ENCODE assay signal across 23 cellular contexts in genomic region chr20:30487947-30488926, GRCh38.
DNase-seq lines count a peak whose midpoint lies in the region; ATAC-seq and TF ChIP-seq lines count a peak whose summit lies in the region.
"Had no signal": no experiment of that assay in that cellular context is flagged by ENCODE, and none has a peak within 500 bp of the region (broad histone marks: within the 10 kb centered on the region; RNA-seq: fewer than 3 reads in every experiment).

No MANE protein-coding gene starts in this region.

- H3K4me3 Mint-ChIP-seq in activated naive CD8-positive, alpha-beta T cell treated with anti-CD3 and anti-CD28 coated beads, Interleukin-2, amount 10 ng/mL, durations not matched to agents 7 days and 5 days = no peak overlapping the region
- H3K4me3 Mint-ChIP-seq in activated naive CD8-positive, alpha-beta T cell treated with anti-CD3 and anti-CD28 coated beads, Interleukin-2, amount 50 U/mL, for 24 hours = no peak overlapping the region

- H3K9me3 ChIP-seq in NT2/D1 (ENCODE audit: insufficient read depth, low read length) (no peaks in the 10 kb centered on the region; the same call in 1 of the 2 replicates), iPS-18c (ENCODE audit: control insufficient read depth, insufficient read depth, low read length) (peaks cover 12% of the 10 kb centered on the region), body of pancreas (peaks cover 0 to 18% (median 0%) of the 10 kb centered on the region in 3 donors)

- no peak overlapping the region for H3K27ac ChIP-seq in body of pancreas
- H3K27ac ChIP-seq: 22Rv1, C4-2B had no signal

- H3K4me1 ChIP-seq in NT2/D1 (ENCODE audit: insufficient read depth, insufficient read length) = no peaks in the 10 kb centered on the region
- H3K4me1 ChIP-seq in body of pancreas = no peaks in the 10 kb centered on the region

- no peaks in the 10 kb centered on the region for H3K4me1 Mint-ChIP-seq in activated naive CD8-positive, alpha-beta T cell treated with anti-CD3 and anti-CD28 coated beads, Interleukin-2, amount 10 ng/mL, durations not matched to agents 7 days and 5 days
- no peaks in the 10 kb centered on the region for H3K4me1 Mint-ChIP-seq in activated naive CD8-positive, alpha-beta T cell treated with anti-CD3 and anti-CD28 coated beads, Interleukin-2, amount 50 U/mL, for 24 hours

- H3K9me3 Mint-ChIP-seq in activated naive CD8-positive, alpha-beta T cell treated with anti-CD3 and anti-CD28 coated beads, Interleukin-2, amount 10 ng/mL, durations not matched to agents 7 days and 5 days = peaks cover 22% of the 10 kb centered on the region
- H3K9me3 Mint-ChIP-seq in activated naive CD8-positive, alpha-beta T cell treated with anti-CD3 and anti-CD28 coated beads, Interleukin-2, amount 50 U/mL, for 24 hours = peaks cover 31% of the 10 kb centered on the region

- H3K27me3 ChIP-seq in NT2/D1 (ENCODE audit: insufficient read depth, insufficient read length) (no peaks in the 10 kb centered on the region), body of pancreas (no peaks in the 10 kb centered on the region)

- no peak for ATAC-seq in activated naive CD8-positive, alpha-beta T cell treated with anti-CD3 and anti-CD28 coated beads, Interleukin-2, amount 10 ng/mL, durations not matched to agents 7 days and 5 days (ENCODE audit: low read depth)
- ATAC-seq in activated naive CD8-positive, alpha-beta T cell treated with anti-CD3 and anti-CD28 coated beads, Interleukin-2, amount 50 U/mL, for 24 hours = no peak
- ATAC-seq in body of pancreas (no peak), HG02588 (IDR thresholded peaks at IDR 0.05; ENCODE audit: unreplicated experiment) (no peak)
- ATAC-seq: HCT116, K562, SK-N-SH treated with all-trans-retinoic acid at 6 μM for 48 hours had no signal

- TF ChIP-seq CTCF in body of pancreas (IDR thresholded peaks at IDR 0.05) = no peak

- no peaks in the 10 kb centered on the region for H3K36me3 ChIP-seq in NT2/D1 (ENCODE audit: insufficient read depth, insufficient read length, low read length)
- H3K36me3 ChIP-seq in body of pancreas (replicated peaks in 1 of 2; ENCODE audit: insufficient read depth in 1 of 2, low read depth in 2 of 2) = no peaks in the 10 kb centered on the region

- H3K27ac Mint-ChIP-seq in activated naive CD8-positive, alpha-beta T cell treated with anti-CD3 and anti-CD28 coated beads, Interleukin-2, amount 10 ng/mL, durations not matched to agents 7 days and 5 days = peak overlapping the region; percentile 63
- no peak overlapping the region for H3K27ac Mint-ChIP-seq in activated naive CD8-positive, alpha-beta T cell treated with anti-CD3 and anti-CD28 coated beads, Interleukin-2, amount 50 U/mL, for 24 hours

- WGBS in body of pancreas, 2 donors = 13% methylated on average over 58 of the region's 97 CpGs; no CpG with 5 or more reads in 1 of the 2 donors

- intact Hi-C loops in posterior vena cava (cut with DNase I) = no loop called here
- intact Hi-C loops in body of pancreas (cut with DNase I) = no loop called here

- no peak for DNase-seq in activated naive CD8-positive, alpha-beta T cell treated with anti-CD3 and anti-CD28 coated beads, Interleukin-2, amount 10 ng/mL, durations not matched to agents 7 days and 5 days
- DNase-seq in activated naive CD8-positive, alpha-beta T cell treated with anti-CD3 and anti-CD28 coated beads, Interleukin-2, amount 50 U/mL, for 24 hours = no peak
- DNase-seq in NT2/D1 (ENCODE audit: low read depth, low spot score) (no peak), posterior vena cava (ENCODE audit: low spot score) (peak; percentile 71), body of pancreas (no peak), NCI-H2227 (lab: John Stamatoyannopoulos, UW; ENCODE audit: unreplicated experiment) (no peak)
- DNase-seq: AML-193; DMS79; NCI-H1105; NCI-H2081; NCI-H2171 treated with DMSO at 0.1 percent for 48 hours; NCI-H510A; NCI-H748 treated with DMSO at 0.1 percent for 48 hours; NK-92 treated with Interleukin-12 subunit alpha and Interleukin-12 subunit beta, amount 100 ng/mL, for 24 hours; OCI-M1; SIG-M5 had no signal

- peaks cover 5% of the 10 kb centered on the region for H3K27me3 Mint-ChIP-seq in activated naive CD8-positive, alpha-beta T cell treated with anti-CD3 and anti-CD28 coated beads, Interleukin-2, amount 10 ng/mL, durations not matched to agents 7 days and 5 days
- H3K27me3 Mint-ChIP-seq in activated naive CD8-positive, alpha-beta T cell treated with anti-CD3 and anti-CD28 coated beads, Interleukin-2, amount 50 U/mL, for 24 hours = peaks cover 5% of the 10 kb centered on the region

- POLR2A ChIA-PET in activated naive CD8-positive, alpha-beta T cell treated with anti-CD3 and anti-CD28 coated beads, Interleukin-2, amount 10 ng/mL, durations not matched to agents 7 days and 5 days (lab: Charles Lee) = no interaction called here

- H3K4me3 ChIP-seq in NT2/D1 (ENCODE audit: insufficient read length, low read depth) = peak overlapping the region; percentile 43
- H3K4me3 ChIP-seq in iPS-18c (ENCODE audit: insufficient read depth, low read depth, low read length) = peak overlapping the region; percentile 36; the same call in 1 of the 2 replicates
- no peak overlapping the region for H3K4me3 ChIP-seq in body of pancreas
- H3K4me3 ChIP-seq: K562 had no signal

- H3K9ac ChIP-seq in NT2/D1 (ENCODE audit: insufficient read length, low read depth) = no peak overlapping the region

- TF ChIP-seq POLR2A in body of pancreas (IDR thresholded peaks at IDR 0.05) = no peak

- H3K36me3 Mint-ChIP-seq in activated naive CD8-positive, alpha-beta T cell treated with anti-CD3 and anti-CD28 coated beads, Interleukin-2, amount 10 ng/mL, durations not matched to agents 7 days and 5 days = no peaks in the 10 kb centered on the region
- H3K36me3 Mint-ChIP-seq in activated naive CD8-positive, alpha-beta T cell treated with anti-CD3 and anti-CD28 coated beads, Interleukin-2, amount 50 U/mL, for 24 hours (ENCODE audit: low read depth) = peaks cover 11% of the 10 kb centered on the region

Comparison
In these comparisons a context has a peak if more than half of its experiments do, and no peak if none do; other contexts are left out.
1. H3K4me3 ChIP-seq: peak in NT2/D1 (single experiment) and iPS-18c (single experiment); none in body of pancreas (0 of 2).